Comparison of ENCODE assay signal across 22 cellular contexts in genomic region chr7:44272981-44273380, GRCh38. TPM values are rescaled to one million over a fixed set of nuclear protein-coding genes. Genes with fewer than 3 reads are reported as not detected.
A peak's percentile ranks its signal among the peaks of the same experiment; 100 is the strongest.
DNase-seq lines count a peak whose midpoint lies in the region; ATAC-seq, FAIRE-seq and TF ChIP-seq lines count a peak whose summit lies in the region.
"Had no signal": no experiment of that assay in that cellular context is flagged by ENCODE, and none has a peak within 500 bp of the region (broad histone marks: within the 10 kb centered on the region; RNA-seq: fewer than 3 reads in every experiment).

No MANE protein-coding gene starts in this region.

- in situ Hi-C loops in KBM-7 (cut with MboI; ENCODE audit: low pct_unique_long_range_greater_than_20kb, low sequenced_read_pairs): no loop called here

- TF ChIP-seq CTCF in glutamatergic neuron (IDR thresholded peaks at IDR 0.05; ENCODE audit: partially characterized antibody, unreplicated experiment): no peak

- peak overlapping the region; percentile 83 for H2AK5ac ChIP-seq in neuronal stem cell (ENCODE audit: low read depth, low read length)

- H3K36me3 ChIP-seq in BLaER1 treated with 17β-estradiol and CSF1 and Interleukin-3, amounts not matched to agents 10 nM and 100 nM: no peaks in the 10 kb centered on the region
- no peaks in the 10 kb centered on the region for H3K36me3 ChIP-seq in neuronal stem cell (replicated peaks in 1 of 2; ENCODE audit: control insufficient read depth in 2 of 2, insufficient read depth in 2 of 2, low read length in 2 of 2)
- H3K36me3 ChIP-seq: MG63 had no signal

- H2BK120ac ChIP-seq in neuronal stem cell (ENCODE audit: low read depth, low read length): no peak overlapping the region

- H3K14ac ChIP-seq in neuronal stem cell (ENCODE audit: low read length): no peak overlapping the region

- H3K4me1 Mint-ChIP-seq in glutamatergic neuron (ENCODE audit: low read depth, unreplicated experiment): peaks cover 18% of the 10 kb centered on the region
- H3K4me1 Mint-ChIP-seq: CD14-positive monocyte had no signal

- H3K9me3 ChIP-seq in BLaER1 treated with 17β-estradiol and CSF1 and Interleukin-3, amounts not matched to agents 10 nM and 100 nM (replicated peaks in 1 of 11): no peaks in the 10 kb centered on the region
- no peaks in the 10 kb centered on the region for H3K9me3 ChIP-seq in neuronal stem cell (replicated peaks in 1 of 2; ENCODE audit: control insufficient read depth in 2 of 2, insufficient read depth in 1 of 2, low read depth in 1 of 2, low read length in 2 of 2)
- H3K9me3 ChIP-seq: MG63 had no signal

- no peak for DNase-seq in glutamatergic neuron
- DNase-seq in neuronal stem cell (ENCODE audit: low spot score): no peak
- DNase-seq in GM19239 (ENCODE audit: insufficient read length, low spot score): no peak
- DNase-seq in KBM-7: no peak
- no peak for DNase-seq in activated CD4-positive, alpha-beta T cell treated with anti-CD3 and anti-CD28 coated beads for 1 hour
- DNase-seq: Calu3, DMS79 treated with DMSO at 0.1 percent for 48 hours, GF-D8, H9, KG1, MG63, NCI-H2029, NCI-H446, NCI-H524 treated with DMSO at 0.1 percent for 48 hours, NCI-H774, PC-9 had no signal

- no peak overlapping the region for H3K9ac ChIP-seq in BLaER1 treated with 17β-estradiol and CSF1 and Interleukin-3, amounts not matched to agents 10 nM and 100 nM
- H3K9ac ChIP-seq in neuronal stem cell (ENCODE audit: low read depth, low read length, poor library complexity): no peak overlapping the region

- peak overlapping the region in 6 of 11 experiments; percentile 3 to 48 (median 25); a peak in 9 of 22 replicates for H3K4me2 ChIP-seq in BLaER1 treated with 17β-estradiol and CSF1 and Interleukin-3, amounts not matched to agents 10 nM and 100 nM
- no peak overlapping the region for H3K4me2 ChIP-seq in neuronal stem cell (ENCODE audit: insufficient read depth, low read length, poor library complexity, severe bottlenecking)
- H3K4me2 ChIP-seq: GM23338, PC-9 had no signal

- peaks cover 10% of the 10 kb centered on the region for H3K9me3 Mint-ChIP-seq in glutamatergic neuron (ENCODE audit: unreplicated experiment)
- H3K9me3 Mint-ChIP-seq: CD14-positive monocyte, GM23338, H9 had no signal

- no peak overlapping the region for H3K4me3 ChIP-seq in BLaER1 treated with 17β-estradiol and CSF1 and Interleukin-3, amounts not matched to agents 10 nM and 100 nM
- H3K4me3 ChIP-seq in neuronal stem cell (ENCODE audit: low read length in 2 of 2): no peak overlapping the region
- H3K4me3 ChIP-seq: GM23338, MG63, PC-9 had no signal

- H2BK15ac ChIP-seq in neuronal stem cell (ENCODE audit: low read length): no peak overlapping the region

- H2BK5ac ChIP-seq in neuronal stem cell (ENCODE audit: low read length): no peak overlapping the region

- H3K23ac ChIP-seq in neuronal stem cell (ENCODE audit: low read depth, low read length, poor library complexity): no peak overlapping the region

- peaks cover 7% of the 10 kb centered on the region for H3K27me3 Mint-ChIP-seq in glutamatergic neuron (ENCODE audit: unreplicated experiment)

- WGBS in neuronal stem cell (ENCODE audit: extremely low coverage in 2 of 2, insufficient read length in 2 of 2, insufficient replicate concordance in 1 of 2), 2 donors: no CpG with 5 or more reads among the region's 6 CpGs

- H3K27me3 ChIP-seq in BLaER1 treated with 17β-estradiol and CSF1 and Interleukin-3, amounts not matched to agents 10 nM and 100 nM: no peaks in the 10 kb centered on the region
- H3K27me3 ChIP-seq in neuronal stem cell (ENCODE audit: control insufficient read depth in 3 of 3, insufficient read depth in 3 of 3, low read depth in 1 of 3, low read length in 3 of 3): peaks cover 0 to 42% (median 0%) of the 10 kb centered on the region in 3 experiments
- H3K27me3 ChIP-seq: MG63 had no signal

- no peaks in the 10 kb centered on the region for H3K79me1 ChIP-seq in neuronal stem cell (ENCODE audit: low read depth, low read length)

- no peak for FAIRE-seq in GM19239 (lab: Jason Lieb, UNC)
- FAIRE-seq: GM12891 had no signal

- H2AFZ ChIP-seq in neuronal stem cell (ENCODE audit: low read length): no peak overlapping the region
- H2AFZ ChIP-seq: GM23338, PC-9 had no signal

- peak overlapping the region; percentile 17 for H3K27ac Mint-ChIP-seq in glutamatergic neuron (ENCODE audit: unreplicated experiment)
- H3K27ac Mint-ChIP-seq: CD14-positive monocyte, GM23338, H9 had no signal

- no peak overlapping the region for H3K27ac ChIP-seq in BLaER1 treated with 17β-estradiol and CSF1 and Interleukin-3, amounts not matched to agents 10 nM and 100 nM
- peak overlapping the region; percentile 45 for H3K27ac ChIP-seq in angular gyrus (ENCODE audit: low read depth, low read length)
- H3K27ac ChIP-seq in neuronal stem cell (replicated peaks; ENCODE audit: low read length): no peak overlapping the region
- H3K27ac ChIP-seq: PC-9 had no signal

- peaks cover 14 to 55% (median 38%) of the 10 kb centered on the region in 10 experiments for H3K4me1 ChIP-seq in BLaER1 treated with 17β-estradiol and CSF1 and Interleukin-3, amounts not matched to agents 10 nM and 100 nM
- peaks cover 10 to 19% of the 10 kb centered on the region in 2 donors for H3K4me1 ChIP-seq in neuronal stem cell (ENCODE audit: control insufficient read depth in 2 of 2, insufficient read depth in 1 of 2, low read depth in 1 of 2, low read length in 2 of 2)

- peaks cover 0 to 4% (median 0%) of the 10 kb centered on the region in 11 experiments; a peak in 1 of 22 replicates for H4K20me1 ChIP-seq in BLaER1 treated with 17β-estradiol and CSF1 and Interleukin-3, amounts not matched to agents 10 nM and 100 nM

- no peak overlapping the region for H4K91ac ChIP-seq in neuronal stem cell (ENCODE audit: low read depth, low read length, poor library complexity)

- no peaks in the 10 kb centered on the region for H3K36me3 Mint-ChIP-seq in glutamatergic neuron (ENCODE audit: unreplicated experiment)
- H3K36me3 Mint-ChIP-seq: CD14-positive monocyte had no signal

- no peak overlapping the region for H2BK12ac ChIP-seq in neuronal stem cell (ENCODE audit: low read length)

- H4K8ac ChIP-seq in neuronal stem cell (ENCODE audit: low read depth, low read length): peak overlapping the region; percentile 26

- no peak overlapping the region for H3K4me3 Mint-ChIP-seq in glutamatergic neuron (ENCODE audit: unreplicated experiment)
- H3K4me3 Mint-ChIP-seq: CD14-positive monocyte, GM23338, H9 had no signal

- H3K18ac ChIP-seq in neuronal stem cell (ENCODE audit: low read length): no peak overlapping the region

- peak overlapping the region; percentile 8 for H3K4ac ChIP-seq in neuronal stem cell (ENCODE audit: low read length)

- ATAC-seq in GM18520 (IDR thresholded peaks at IDR 0.05; ENCODE audit: unreplicated experiment): no peak
- ATAC-seq: GM23338 had no signal

RNA-seq across cellular contexts. Expression of gene CAMK2B, which starts 52.4 kb away (rescaled TPM):
- total RNA-seq in glutamatergic neuron (ENCODE audit: unreplicated experiment): 55.1 TPM
- 0.79 TPM for polyA plus RNA-seq in neuronal stem cell (2013, experiment 1 of 2)
- 0.65 TPM for polyA plus RNA-seq in neuronal stem cell (2013, experiment 2 of 2)
- total RNA-seq: Calu3, GM23338 had no signal
- polyA plus RNA-seq: CD14-positive monocyte, GM23338 had no signal
